In the genomic region with DNA sequence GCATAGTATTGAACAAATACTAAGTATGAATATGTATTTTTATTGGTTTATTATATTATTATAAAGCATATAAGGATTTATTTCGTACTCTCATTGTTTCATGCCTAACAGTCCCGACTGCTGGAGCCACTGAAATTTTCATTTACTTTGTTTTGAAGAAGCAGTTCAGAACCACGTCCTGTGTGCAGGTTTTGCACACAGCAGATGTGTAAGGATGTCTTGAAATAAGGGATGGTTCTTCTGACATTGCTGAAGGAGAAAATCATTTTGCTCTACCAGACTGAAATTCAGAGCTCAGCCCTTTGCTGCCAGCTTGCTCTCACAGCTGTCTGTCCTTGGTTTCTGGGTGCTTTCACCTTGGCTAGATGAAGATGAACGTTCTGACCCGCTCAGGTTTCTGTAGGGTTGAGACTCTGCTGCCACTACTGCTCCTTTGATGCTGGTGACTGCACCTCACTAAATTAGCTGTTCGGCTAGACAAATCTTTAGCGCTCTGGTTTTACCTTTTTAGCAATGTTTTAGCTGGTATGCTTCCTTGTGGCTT, we compare ENCODE assay signal across 22 cellular contexts. TPM values are rescaled to one million over a fixed set of nuclear protein-coding genes. Genes with fewer than 3 reads are reported as not detected.
DNase-seq lines count a peak whose midpoint lies in the region; ATAC-seq and TF ChIP-seq lines count a peak whose summit lies in the region.
"Had no signal": no experiment of that assay in that cellular context is flagged by ENCODE, and none has a peak within 500 bp of the region (broad histone marks: within the 10 kb centered on the region; RNA-seq: fewer than 3 reads in every experiment).

No MANE protein-coding gene starts in this region.

- no peaks in the 10 kb centered on the region for H3K9me3 Mint-ChIP-seq in activated CD4-positive, alpha-beta T cell treated with anti-CD3 and anti-CD28 coated beads, Interleukin-2, amount 10 ng/mL, durations not matched to agents 24 days and 14 days
- no peaks in the 10 kb centered on the region for H3K9me3 Mint-ChIP-seq in central memory CD8-positive, alpha-beta T cell
- H3K9me3 Mint-ChIP-seq: CD4-positive, alpha-beta T cell; GM23338; H9 had no signal

- no peak overlapping the region for H3K27ac Mint-ChIP-seq in activated CD4-positive, alpha-beta T cell treated with anti-CD3 and anti-CD28 coated beads, Interleukin-2, amount 10 ng/mL, durations not matched to agents 24 days and 14 days
- H3K27ac Mint-ChIP-seq in central memory CD8-positive, alpha-beta T cell (ENCODE audit: low read depth) = peak overlapping the region; percentile 12
- H3K27ac Mint-ChIP-seq: CD4-positive, alpha-beta T cell had no signal

- H3K9me3 ChIP-seq in left ventricle myocardium inferior (replicated peaks) (no peaks in the 10 kb centered on the region), right atrium auricular region (no peaks in the 10 kb centered on the region)
- H3K9me3 ChIP-seq: MG63 had no signal

- peak overlapping the region; percentile 54 for H3K27ac ChIP-seq in left ventricle myocardium inferior (replicated peaks)
- no peak overlapping the region for H3K27ac ChIP-seq in right atrium auricular region
- H3K27ac ChIP-seq: RWPE1 had no signal

- peaks cover 30% of the 10 kb centered on the region for H3K4me1 Mint-ChIP-seq in activated CD4-positive, alpha-beta T cell treated with anti-CD3 and anti-CD28 coated beads, Interleukin-2, amount 10 ng/mL, durations not matched to agents 24 days and 14 days
- H3K4me1 Mint-ChIP-seq in central memory CD8-positive, alpha-beta T cell = peaks cover 56% of the 10 kb centered on the region

- no peak for ATAC-seq in central memory CD8-positive, alpha-beta T cell (replicated peaks; ENCODE audit: extremely low read depth, poor library complexity, severe bottlenecking)
- no peak for ATAC-seq in GM21576 (IDR thresholded peaks at IDR 0.05; ENCODE audit: unreplicated experiment)
- ATAC-seq: GM23338, HepG2, K562 had no signal

- intact Hi-C loops in activated CD4-positive, alpha-beta T cell treated with anti-CD3 and anti-CD28 coated beads, Interleukin-2, amount 10 ng/mL, durations not matched to agents 24 days and 14 days (cut with micrococcal nuclease) = no loop called here
- intact Hi-C loops in left ventricle myocardium inferior (cut with micrococcal nuclease) = no loop called here

- peaks cover 10% of the 10 kb centered on the region for H3K36me3 Mint-ChIP-seq in activated CD4-positive, alpha-beta T cell treated with anti-CD3 and anti-CD28 coated beads, Interleukin-2, amount 10 ng/mL, durations not matched to agents 24 days and 14 days (ENCODE audit: low read depth)
- H3K36me3 Mint-ChIP-seq in central memory CD8-positive, alpha-beta T cell (ENCODE audit: insufficient read depth) = peaks cover 12% of the 10 kb centered on the region

- H3K27me3 ChIP-seq in left ventricle myocardium inferior (ENCODE audit: low read depth) (no peaks in the 10 kb centered on the region), right atrium auricular region (no peaks in the 10 kb centered on the region)
- H3K27me3 ChIP-seq: MG63 had no signal

- TF ChIP-seq CTCF in left ventricle myocardium inferior (IDR thresholded peaks at IDR 0.05; ENCODE audit: borderline replicate concordance) = no peak
- no peak for TF ChIP-seq CTCF in right atrium auricular region (IDR thresholded peaks at IDR 0.05)

- H3K4me1 ChIP-seq in left ventricle myocardium inferior (peaks cover 89% of the 10 kb centered on the region), right atrium auricular region (peaks cover 0 to 33% of the 10 kb centered on the region in 2 donors)

- no peaks in the 10 kb centered on the region for H3K27me3 Mint-ChIP-seq in activated CD4-positive, alpha-beta T cell treated with anti-CD3 and anti-CD28 coated beads, Interleukin-2, amount 10 ng/mL, durations not matched to agents 24 days and 14 days
- no peaks in the 10 kb centered on the region for H3K27me3 Mint-ChIP-seq in central memory CD8-positive, alpha-beta T cell
- H3K27me3 Mint-ChIP-seq: B cell; CD4-positive, alpha-beta T cell had no signal

- DNase-seq in activated CD4-positive, alpha-beta T cell treated with anti-CD3 and anti-CD28 coated beads, Interleukin-2, amount 10 ng/mL, durations not matched to agents 24 days and 14 days = peak; percentile 55
- no peak for DNase-seq in activated CD4-positive, alpha-beta T cell treated with anti-CD3 and anti-CD28 coated beads, Interleukin-2, amount 50 U/mL, for 48 hours
- DNase-seq in left ventricle myocardium inferior (no peak), right atrium auricular region (ENCODE audit: low spot score) (no peak), NCI-H1092 (lab: John Stamatoyannopoulos, UW) (no peak)
- no peak for DNase-seq in central memory CD8-positive, alpha-beta T cell (ENCODE audit: low spot score in 2 of 2)
- no peak for DNase-seq in stimulated activated CD4-positive, alpha-beta T cell treated with anti-CD3 and anti-CD28 coated beads, Interleukin-4, amount 100 ng/mL, for 24 hours
- DNase-seq: CD4-positive, alpha-beta T cell; H9; MG63; NCI-H2029; NCI-H446; NCI-H524 treated with DMSO at 0.1 percent for 48 hours; NCI-H774; NK-92 treated with Interleukin-12 subunit alpha and Interleukin-12 subunit beta, amount 100 ng/mL, for 24 hours; SHP77 had no signal

- H3K4me3 ChIP-seq in left ventricle myocardium inferior (no peak overlapping the region), right atrium auricular region (no peak overlapping the region)
- H3K4me3 ChIP-seq: GM23338, K562, MG63 had no signal

- H3K4me3 Mint-ChIP-seq in activated CD4-positive, alpha-beta T cell treated with anti-CD3 and anti-CD28 coated beads, Interleukin-2, amount 10 ng/mL, durations not matched to agents 24 days and 14 days = no peak overlapping the region
- H3K4me3 Mint-ChIP-seq in central memory CD8-positive, alpha-beta T cell = no peak overlapping the region
- H3K4me3 Mint-ChIP-seq: B cell, GM23338, H9 had no signal

- H3K36me3 ChIP-seq in left ventricle myocardium inferior (no peaks in the 10 kb centered on the region), right atrium auricular region (no peaks in the 10 kb centered on the region)
- H3K36me3 ChIP-seq: MG63 had no signal

RNA-seq across cellular contexts. Expression of a gene that starts 54.2 kb away (rescaled TPM):
- 72.6 and 79.5 TPM in 2 replicates for total RNA-seq in activated CD4-positive, alpha-beta T cell treated with anti-CD3 and anti-CD28 coated beads, Interleukin-2, amount 10 ng/mL, durations not matched to agents 24 days and 14 days
- total RNA-seq in left ventricle myocardium inferior = 65.0 TPM
- 10 to 100 TPM; 30.8 to 41.4 TPM for total RNA-seq in right atrium auricular region

RNA-seq across cellular contexts. Expression of a gene that starts 56.9 kb away (rescaled TPM):
- 4.8 and 5.2 TPM in 2 replicates for total RNA-seq in activated CD4-positive, alpha-beta T cell treated with anti-CD3 and anti-CD28 coated beads, Interleukin-2, amount 10 ng/mL, durations not matched to agents 24 days and 14 days
- 20.8 TPM for total RNA-seq in left ventricle myocardium inferior
- total RNA-seq in right atrium auricular region = 10 to 100 TPM; 18.4 to 19.8 TPM

RNA-seq across cellular contexts. Expression of a gene that starts 57.0 kb away (rescaled TPM):
- 1,840 and 1,850 TPM in 2 replicates for total RNA-seq in activated CD4-positive, alpha-beta T cell treated with anti-CD3 and anti-CD28 coated beads, Interleukin-2, amount 10 ng/mL, durations not matched to agents 24 days and 14 days
- 915 TPM for total RNA-seq in left ventricle myocardium inferior
- 1,000 to 10,000 TPM in 1 of 2 donors, 100 to 1,000 TPM in 1; 608 to 1,311 TPM for total RNA-seq in right atrium auricular region
